ENCODE assay signal across 22 cellular contexts in the genomic region with DNA sequence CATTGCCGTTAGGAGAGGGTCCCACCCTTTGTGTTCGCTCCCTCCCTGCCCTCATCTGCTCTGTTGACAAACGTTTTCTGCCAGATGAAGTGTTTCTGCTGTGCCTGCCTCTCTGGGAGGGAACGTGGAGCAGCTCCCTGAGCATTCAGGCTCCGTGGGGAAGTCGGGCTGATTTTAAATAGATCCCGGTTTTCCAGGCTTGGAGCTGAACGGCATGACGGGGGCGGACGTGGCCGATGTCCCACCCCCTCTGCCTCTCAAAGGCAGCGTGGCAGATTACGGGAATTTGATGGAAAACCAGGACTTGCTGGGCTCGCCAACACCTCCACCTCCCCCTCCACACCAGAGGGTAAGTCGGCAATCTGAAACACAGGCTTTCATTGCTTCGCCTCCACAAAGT.
A peak's percentile ranks its signal among the peaks of the same experiment; 100 is the strongest.
DNase-seq lines count a peak whose midpoint lies in the region; TF ChIP-seq lines count a peak whose summit lies in the region.
"Had no signal": no experiment of that assay in that cellular context is flagged by ENCODE, and none has a peak within 500 bp of the region (broad histone marks: within the 10 kb centered on the region; RNA-seq: fewer than 3 reads in every experiment).

No MANE protein-coding gene starts in this region.

- H3K23ac ChIP-seq in mesendoderm (ENCODE audit: low read length): no peak overlapping the region

- peaks cover 39% of the 10 kb centered on the region for H3K4me1 Mint-ChIP-seq in glutamatergic neuron (ENCODE audit: low read depth, unreplicated experiment)
- H3K4me1 Mint-ChIP-seq: CD14-positive monocyte; CD8-positive, alpha-beta memory T cell had no signal

- no peak for TF ChIP-seq EP300 in sigmoid colon (IDR thresholded peaks at IDR 0.05)

- peaks cover 16% of the 10 kb centered on the region for H3K9me3 Mint-ChIP-seq in glutamatergic neuron (ENCODE audit: unreplicated experiment)
- H3K9me3 Mint-ChIP-seq: CD4-positive, alpha-beta T cell; CD8-positive, alpha-beta memory T cell had no signal

- no peaks in the 10 kb centered on the region for H3K79me2 ChIP-seq in mesendoderm (ENCODE audit: control insufficient read depth, insufficient read depth, low read length)

- H3K56ac ChIP-seq in mesendoderm (ENCODE audit: low read length): no peak overlapping the region

- no peak overlapping the region for H2BK120ac ChIP-seq in mesendoderm (ENCODE audit: low read depth, low read length)

- DNase-seq in NCI-H1092 (lab: John Stamatoyannopoulos, UW): peak; percentile 73
- DNase-seq in NCI-H1092 treated with DMSO at 0.1 percent for 48 hours (lab: John Stamatoyannopoulos, UW): no peak
- DNase-seq in Ammon's horn (ENCODE audit: low spot score): peak; percentile 20
- DNase-seq in glutamatergic neuron: no peak
- DNase-seq in sigmoid colon: peak; percentile 19
- DNase-seq in inferior parietal cortex (ENCODE audit: extremely low spot score): no peak
- DNase-seq in mesendoderm: no peak
- no peak for DNase-seq in stimulated activated CD4-positive, alpha-beta T cell treated with anti-CD3 and anti-CD28 coated beads, Interleukin-4, amount 100 ng/mL, for 4 hours
- DNase-seq: BE2C; CD4-positive, alpha-beta T cell; CD8-positive, alpha-beta memory T cell; DMS 273 treated with DMSO at 0.1 percent for 48 hours; DMS79; EL; GDM1; GM23248; H7; HCEC 1CT had no signal

- peaks cover 4 to 80% (median 22%) of the 10 kb centered on the region in 4 donors for H3K36me3 ChIP-seq in sigmoid colon
- no peaks in the 10 kb centered on the region for H3K36me3 ChIP-seq in mesendoderm (ENCODE audit: control insufficient read depth, insufficient read depth, low read length)
- H3K36me3 ChIP-seq: BE2C; BLaER1 treated with 17β-estradiol and CSF1 and Interleukin-3, amounts not matched to agents 10 nM and 100 nM had no signal

- H3K4me1 ChIP-seq in sigmoid colon: no peaks in the 10 kb centered on the region
- H3K4me1 ChIP-seq in mesendoderm (ENCODE audit: control insufficient read depth, low read depth, low read length): no peaks in the 10 kb centered on the region
- H3K4me1 ChIP-seq: BE2C had no signal

- H3K18ac ChIP-seq in mesendoderm (ENCODE audit: low read length): no peak overlapping the region

- no peaks in the 10 kb centered on the region for H3K9me3 ChIP-seq in sigmoid colon
- H3K9me3 ChIP-seq: BE2C; BLaER1 treated with 17β-estradiol and CSF1 and Interleukin-3, amounts not matched to agents 10 nM and 100 nM had no signal

- TF ChIP-seq POLR2A in sigmoid colon (IDR thresholded peaks at IDR 0.05): no peak

- no peak overlapping the region for H2BK15ac ChIP-seq in mesendoderm (replicated peaks; ENCODE audit: low read depth)

- no peak overlapping the region for H4K5ac ChIP-seq in mesendoderm (ENCODE audit: low read length)

- no peak overlapping the region for H2BK5ac ChIP-seq in mesendoderm (ENCODE audit: low read length)

- intact Hi-C loops in sigmoid colon (cut with DNase I): no loop called here

- no peak overlapping the region for H3K9ac ChIP-seq in mesendoderm (ENCODE audit: low read length)
- H3K9ac ChIP-seq: BLaER1 treated with 17β-estradiol and CSF1 and Interleukin-3, amounts not matched to agents 10 nM and 100 nM; GM23248 had no signal

- H3K27ac Mint-ChIP-seq in glutamatergic neuron (ENCODE audit: unreplicated experiment): peak overlapping the region; percentile 55
- H3K27ac Mint-ChIP-seq: CD14-positive monocyte; CD4-positive, alpha-beta T cell; CD8-positive, alpha-beta memory T cell had no signal

- peaks cover 13% of the 10 kb centered on the region for H3K36me3 Mint-ChIP-seq in glutamatergic neuron (ENCODE audit: unreplicated experiment)
- H3K36me3 Mint-ChIP-seq: CD14-positive monocyte; CD8-positive, alpha-beta memory T cell had no signal

- no peak overlapping the region for H3K4ac ChIP-seq in mesendoderm (ENCODE audit: low read depth, low read length)

- H3K4me2 ChIP-seq in mesendoderm (ENCODE audit: low read length): no peak overlapping the region
- H3K4me2 ChIP-seq: BLaER1 treated with 17β-estradiol and CSF1 and Interleukin-3, amounts not matched to agents 10 nM and 100 nM had no signal

- no peaks in the 10 kb centered on the region for H3K79me1 ChIP-seq in mesendoderm (ENCODE audit: low read length)

- no peak overlapping the region for H4K8ac ChIP-seq in mesendoderm (ENCODE audit: low read depth, low read length)

- no peak overlapping the region for H2AK5ac ChIP-seq in mesendoderm (ENCODE audit: low read length)

- H3K27ac ChIP-seq in sigmoid colon: no peak overlapping the region
- H3K27ac ChIP-seq in mesendoderm (ENCODE audit: low read depth, low read length): no peak overlapping the region
- H3K27ac ChIP-seq: 22Rv1; BLaER1 treated with 17β-estradiol and CSF1 and Interleukin-3, amounts not matched to agents 10 nM and 100 nM; GM23248 had no signal

- peaks cover 13% of the 10 kb centered on the region for H3K27me3 Mint-ChIP-seq in glutamatergic neuron (ENCODE audit: unreplicated experiment)
- H3K27me3 Mint-ChIP-seq: CD4-positive, alpha-beta T cell; CD8-positive, alpha-beta memory T cell had no signal

- H3K4me3 Mint-ChIP-seq in glutamatergic neuron (ENCODE audit: unreplicated experiment): no peak overlapping the region
- H3K4me3 Mint-ChIP-seq: CD14-positive monocyte; CD4-positive, alpha-beta T cell; CD8-positive, alpha-beta memory T cell had no signal

- no peak for TF ChIP-seq CTCF in glutamatergic neuron (IDR thresholded peaks at IDR 0.05; ENCODE audit: partially characterized antibody, unreplicated experiment)
- TF ChIP-seq CTCF in sigmoid colon (IDR thresholded peaks at IDR 0.05): no peak

- no peaks in the 10 kb centered on the region for H3K27me3 ChIP-seq in sigmoid colon
- H3K27me3 ChIP-seq in mesendoderm (ENCODE audit: insufficient read depth, low read length, poor library complexity): no peaks in the 10 kb centered on the region
- H3K27me3 ChIP-seq: BE2C; BLaER1 treated with 17β-estradiol and CSF1 and Interleukin-3, amounts not matched to agents 10 nM and 100 nM had no signal

- 93% methylated on average over 17 of the region's 17 CpGs for WGBS in sigmoid colon, 2 donors
- WGBS in mesendoderm (ENCODE audit: extremely low coverage, insufficient coverage, low lambda C conversion rate): no CpG with 5 or more reads among the region's 17 CpGs

- no peak overlapping the region for H3K4me3 ChIP-seq in sigmoid colon
- H3K4me3 ChIP-seq in mesendoderm (ENCODE audit: low read length): no peak overlapping the region
- H3K4me3 ChIP-seq: BLaER1 treated with 17β-estradiol and CSF1 and Interleukin-3, amounts not matched to agents 10 nM and 100 nM; GM12878; GM23248 had no signal

Comparison
In these comparisons a context has a peak if more than half of its experiments do, and no peak if none do; other contexts are left out.
1. DNase-seq: peak in NCI-H1092 (single experiment), Ammon's horn (single experiment) and sigmoid colon (single experiment); none in NCI-H1092 treated with DMSO at 0.1 percent for 48 hours (single experiment), glutamatergic neuron (single experiment), inferior parietal cortex (single experiment), mesendoderm (single experiment) and stimulated activated CD4-positive, alpha-beta T cell treated with anti-CD3 and anti-CD28 coated beads, Interleukin-4, amount 100 ng/mL, for 4 hours (0 of 2).